23 cellular contexts compared by ENCODE assay signal in genomic region chr5:139905401-139905800, GRCh38.
DNase-seq lines count a peak whose midpoint lies in the region; ATAC-seq, FAIRE-seq and TF ChIP-seq lines count a peak whose summit lies in the region.
"Had no signal": no experiment of that assay in that cellular context is flagged by ENCODE, and none has a peak within 500 bp of the region (broad histone marks: within the 10 kb centered on the region; RNA-seq: fewer than 3 reads in every experiment).

No MANE protein-coding gene starts in this region.

- no TSS peak for BruUV-seq in mammary epithelial cell (replicated peaks; lab: Mats Ljungman, UMichigan)

- peak overlapping the region; percentile 72 for H3K4me3 Mint-ChIP-seq in type B pancreatic cell
- H3K4me3 Mint-ChIP-seq: stimulated activated naive CD8-positive, alpha-beta T cell treated with anti-CD3 and anti-CD28 coated beads, Interleukin-15, amount 100 ng/mL, for 72 hours had no signal

- no peak overlapping the region for H3K9ac ChIP-seq in mammary epithelial cell (ENCODE audit: insufficient read depth, low read length)
- peak overlapping the region; percentile 16 for H3K9ac ChIP-seq in neural cell (ENCODE audit: low read length)
- H3K9ac ChIP-seq: GM23248 had no signal

- FAIRE-seq in H54 (lab: Jason Lieb, UNC): no peak
- FAIRE-seq: bronchial epithelial cell, RCC 7860 had no signal

- no peaks in the 10 kb centered on the region for H3F3A ChIP-seq in neural cell (ENCODE audit: insufficient read depth, low read length, poor library complexity, severe bottlenecking)

- ATAC-seq in GM18861 (IDR thresholded peaks at IDR 0.05; ENCODE audit: unreplicated experiment): no peak
- ATAC-seq: left lobe of liver; mucosa of descending colon; stimulated activated naive CD8-positive, alpha-beta T cell treated with anti-CD3 and anti-CD28 coated beads, Interleukin-15, amount 100 ng/mL, for 72 hours had no signal

- H3K4me3 ChIP-seq in breast epithelium: peak overlapping the region in 2 of 3 donors; percentile 69 to 85
- H3K4me3 ChIP-seq in mammary epithelial cell (replicated peaks in 1 of 3; ENCODE audit: insufficient read depth in 1 of 3, low read depth in 2 of 3, low read length in 3 of 3): no peak overlapping the region
- H3K4me3 ChIP-seq in hepatocyte: no peak overlapping the region
- no peak overlapping the region for H3K4me3 ChIP-seq in neural cell (ENCODE audit: low read length)
- no peak overlapping the region for H3K4me3 ChIP-seq in brain microvascular endothelial cell (ENCODE audit: low read depth, low read length)
- H3K4me3 ChIP-seq: GM23248, mucosa of descending colon had no signal

- 36% methylated on average over 6 of the region's 6 CpGs for WGBS in mammary epithelial cell (ENCODE audit: low coverage, missing lambda C conversion rate)
- 62% methylated on average over 6 of the region's 6 CpGs for WGBS in hepatocyte (ENCODE audit: low lambda C conversion rate, missing lambda C conversion rate)

- H3K36me3 Mint-ChIP-seq in type B pancreatic cell: no peaks in the 10 kb centered on the region

- TF ChIP-seq POLR2A in breast epithelium (IDR thresholded peaks at IDR 0.05) (no peak), H54 (IDR thresholded peaks at IDR 0.05; ENCODE audit: low read depth, low read length) (no peak)

- TF ChIP-seq RAD21 in neural cell (conservative IDR thresholded peaks at IDR 0.05): no peak

- no peaks in the 10 kb centered on the region for H3K36me3 ChIP-seq in breast epithelium
- no peaks in the 10 kb centered on the region for H3K36me3 ChIP-seq in mammary epithelial cell (ENCODE audit: insufficient read depth, low read length)
- H3K36me3 ChIP-seq in hepatocyte (replicated peaks; ENCODE audit: insufficient read depth, low read depth): no peaks in the 10 kb centered on the region
- no peaks in the 10 kb centered on the region for H3K36me3 ChIP-seq in neural cell (ENCODE audit: insufficient read depth, low read length)
- no peaks in the 10 kb centered on the region for H3K36me3 ChIP-seq in brain microvascular endothelial cell (replicated peaks)
- H3K36me3 ChIP-seq: colonic mucosa, transverse colon, WERI-Rb-1 had no signal

- no peaks in the 10 kb centered on the region for H3K27me3 ChIP-seq in breast epithelium
- H3K27me3 ChIP-seq in mammary epithelial cell (ENCODE audit: insufficient read depth, low read length): peaks cover 35% of the 10 kb centered on the region
- H3K27me3 ChIP-seq in hepatocyte: peaks cover 69% of the 10 kb centered on the region
- H3K27me3 ChIP-seq in neural cell (ENCODE audit: insufficient read depth, low read depth, low read length): peaks cover 48% of the 10 kb centered on the region
- peaks cover 68% of the 10 kb centered on the region for H3K27me3 ChIP-seq in brain microvascular endothelial cell (replicated peaks)

- peaks cover 9% of the 10 kb centered on the region for H3K4me1 Mint-ChIP-seq in type B pancreatic cell (ENCODE audit: unreplicated experiment)

- H3K27ac Mint-ChIP-seq in type B pancreatic cell: no peak overlapping the region
- H3K27ac Mint-ChIP-seq: stimulated activated naive CD8-positive, alpha-beta T cell treated with anti-CD3 and anti-CD28 coated beads, Interleukin-15, amount 100 ng/mL, for 72 hours had no signal

- H2AFZ ChIP-seq in mammary epithelial cell (ENCODE audit: low read depth, low read length) (no peak overlapping the region), hepatocyte (no peak overlapping the region), neural cell (ENCODE audit: low read depth, low read length) (no peak overlapping the region)
- H2AFZ ChIP-seq: GM23248 had no signal

- DNase-seq in breast epithelium (ENCODE audit: low spot score in 2 of 2) (no peak), mammary epithelial cell (no peak), hepatocyte (ENCODE audit: low spot score) (no peak), type B pancreatic cell (ENCODE audit: extremely low spot score, unreplicated experiment) (no peak), H54 (ENCODE audit: insufficient read length, low spot score) (no peak), brain microvascular endothelial cell (no peak)
- DNase-seq: 8988T; activated gamma-delta T cell; activated T-cell treated with anti-CD3 and anti-CD28 coated beads for 4 hours; colonic mucosa; GM23248; mucosa of descending colon; NCI-H510A; NK-92 treated with Interleukin-12 subunit alpha and Interleukin-12 subunit beta, amount 100 ng/mL, for 24 hours; stimulated activated naive CD8-positive, alpha-beta T cell treated with anti-CD3 and anti-CD28 coated beads, Interleukin-15, amount 100 ng/mL, for 72 hours; T-helper 2 cell; transverse colon had no signal

- H3K9me2 ChIP-seq in hepatocyte (replicated peaks; ENCODE audit: insufficient read depth): no peaks in the 10 kb centered on the region
- H3K9me2 ChIP-seq in neural cell (ENCODE audit: insufficient read depth, low read length): no peaks in the 10 kb centered on the region

- H3K27ac ChIP-seq in breast epithelium: peak overlapping the region; percentile 6 to 26
- no peak overlapping the region for H3K27ac ChIP-seq in mammary epithelial cell (ENCODE audit: insufficient read depth, low read depth, low read length)
- no peak overlapping the region for H3K27ac ChIP-seq in hepatocyte
- H3K27ac ChIP-seq in neural cell (ENCODE audit: low read length): no peak overlapping the region
- no peak overlapping the region for H3K27ac ChIP-seq in brain microvascular endothelial cell
- H3K27ac ChIP-seq: colonic mucosa, GM23248, transverse colon, WERI-Rb-1 had no signal

- H3K27me3 Mint-ChIP-seq in type B pancreatic cell: peaks cover 40% of the 10 kb centered on the region

- CTCF ChIA-PET in mammary epithelial cell (lab: Charles Lee; ENCODE audit: low non-redundant PET): no interaction called here

- H3K4me2 ChIP-seq in mammary epithelial cell (ENCODE audit: insufficient read depth, low read depth, low read length) (no peak overlapping the region), hepatocyte (peak overlapping the region; percentile 100), neural cell (ENCODE audit: low read length) (no peak overlapping the region)

- TF ChIP-seq EP300 in neural cell (conservative IDR thresholded peaks at IDR 0.05; ENCODE audit: poor library complexity, severe bottlenecking): no peak

- H3K4me1 ChIP-seq in breast epithelium: no peaks in the 10 kb centered on the region
- peaks cover 16% of the 10 kb centered on the region for H3K4me1 ChIP-seq in mammary epithelial cell (ENCODE audit: insufficient read depth, low read length)
- peaks cover 23% of the 10 kb centered on the region for H3K4me1 ChIP-seq in hepatocyte (ENCODE audit: insufficient read depth)
- H3K4me1 ChIP-seq: colonic mucosa had no signal

- intact Hi-C loops in breast epithelium (cut with DNase I; ENCODE audit: low total_unique reads) (loop anchor here (5.0 kb wide), 1 partner anchor 42 kb away; no protein-coding TSS in a partner anchor), mammary epithelial cell (cut with micrococcal nuclease) (no loop called here)

- dilution Hi-C loops in mammary epithelial cell (cut with HindIII; ENCODE audit: low sequenced_read_pairs): no loop called here

- no peaks in the 10 kb centered on the region for H3K9me3 Mint-ChIP-seq in type B pancreatic cell
- H3K9me3 Mint-ChIP-seq: stimulated activated naive CD8-positive, alpha-beta T cell treated with anti-CD3 and anti-CD28 coated beads, Interleukin-15, amount 100 ng/mL, for 72 hours had no signal

- in situ Hi-C loops in mammary epithelial cell (cut with MboI; ENCODE audit: low sequenced_read_pairs in 2 of 2) (no loop called here), brain microvascular endothelial cell (cut with HindIII; ENCODE audit: low pct_ligation_motif_present, low sequenced_read_pairs) (no loop called here)

- no peaks in the 10 kb centered on the region for H4K20me1 ChIP-seq in mammary epithelial cell (ENCODE audit: insufficient read depth, low read length)
- no peaks in the 10 kb centered on the region for H4K20me1 ChIP-seq in hepatocyte (ENCODE audit: insufficient read depth, poor library complexity, severe bottlenecking)
- H4K20me1 ChIP-seq in neural cell (ENCODE audit: insufficient read depth): no peaks in the 10 kb centered on the region

- TF ChIP-seq CTCF in breast epithelium (IDR thresholded peaks at IDR 0.05) (no peak), mammary epithelial cell (conservative IDR thresholded peaks at IDR 0.05 in 1 of 2, IDR thresholded peaks at IDR 0.05 in 1 of 2; ENCODE audit: extremely low read depth in 1 of 2, insufficient read depth in 1 of 2, low read depth in 1 of 2, low read length in 2 of 2) (no peak), hepatocyte (IDR thresholded peaks at IDR 0.05; ENCODE audit: poor library complexity) (no peak), neural cell (IDR thresholded peaks at IDR 0.05; ENCODE audit: poor library complexity, severe bottlenecking) (no peak), type B pancreatic cell (conservative IDR thresholded peaks at IDR 0.05) (no peak), brain microvascular endothelial cell (IDR thresholded peaks at IDR 0.05; ENCODE audit: low read depth, low read length, missing control alignments) (no peak)

- H3K9me3 ChIP-seq in breast epithelium (no peaks in the 10 kb centered on the region), mammary epithelial cell (replicated peaks; ENCODE audit: insufficient read depth, low read length) (no peaks in the 10 kb centered on the region), hepatocyte (ENCODE audit: low read depth) (no peaks in the 10 kb centered on the region), neural cell (ENCODE audit: low read length) (no peaks in the 10 kb centered on the region)
- H3K9me3 ChIP-seq: colonic mucosa, mucosa of descending colon, transverse colon had no signal

- H3K79me2 ChIP-seq in mammary epithelial cell (ENCODE audit: insufficient read depth, low read length) (no peaks in the 10 kb centered on the region), hepatocyte (no peaks in the 10 kb centered on the region), neural cell (replicated peaks; ENCODE audit: insufficient read depth, low read length) (no peaks in the 10 kb centered on the region)

Comparison
In these comparisons a context has a peak if more than half of its experiments do, and no peak if none do; other contexts are left out.
1. H3K27ac ChIP-seq: peak in breast epithelium (2 of 2); none in mammary epithelial cell (single experiment), hepatocyte (single experiment), neural cell (single experiment) and brain microvascular endothelial cell (single experiment).
2. H3K4me3 ChIP-seq: peak in breast epithelium (2 of 3); none in mammary epithelial cell (0 of 3), hepatocyte (single experiment), neural cell (single experiment) and brain microvascular endothelial cell (single experiment).